ENCODE assay signal across 25 cellular contexts in the genomic region with DNA sequence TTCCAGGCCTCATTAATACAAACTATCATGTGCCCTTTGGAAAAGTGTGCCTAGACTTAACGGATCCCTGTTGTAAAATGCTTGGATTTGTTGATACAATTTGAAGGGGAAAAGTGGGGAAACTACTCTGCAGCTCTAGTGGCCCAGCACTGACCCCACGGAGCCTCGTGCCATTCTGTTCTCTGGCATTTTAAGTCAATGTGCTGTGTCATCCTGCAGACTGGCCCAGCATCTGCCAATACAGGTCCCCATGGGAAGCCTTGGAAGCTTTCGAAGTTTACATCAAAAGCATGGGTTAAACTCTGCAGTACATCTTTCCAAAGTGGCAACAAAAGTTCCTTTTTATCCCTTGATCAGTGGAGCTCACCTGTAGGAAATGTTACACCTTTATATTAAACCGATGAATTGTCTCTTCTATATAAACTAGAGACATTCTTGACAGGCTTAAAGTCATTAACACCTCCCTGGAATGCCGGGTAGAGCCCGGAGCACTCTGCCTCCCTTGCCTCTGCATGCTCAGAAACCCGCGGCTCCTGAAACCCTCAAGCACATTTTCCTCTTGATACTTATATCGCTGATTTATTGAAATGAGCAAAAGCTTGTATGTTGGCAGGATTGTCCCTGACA.
"Had no signal": no experiment of that assay in that cellular context is flagged by ENCODE, and none has a peak within 500 bp of the region (broad histone marks: within the 10 kb centered on the region; RNA-seq: fewer than 3 reads in every experiment).

No MANE protein-coding gene starts in this region.

- H3K4me3 ChIP-seq: esophagus squamous epithelium, heart right ventricle, right atrium auricular region, smooth muscle cell, suprapubic skin, tibial artery, upper lobe of right lung had no signal

- H3K9me3 ChIP-seq: esophagus squamous epithelium, heart right ventricle, right atrium auricular region, suprapubic skin, tibial artery, upper lobe of right lung had no signal

- H3K4me1 ChIP-seq: heart right ventricle, parathyroid adenoma, right atrium auricular region, tibial artery, upper lobe of right lung had no signal

- H3K27me3 Mint-ChIP-seq: activated CD4-positive, alpha-beta memory T cell treated with anti-CD3 and anti-CD28 coated beads for 36 hours; activated CD4-positive, alpha-beta T cell treated with anti-CD3 and anti-CD28 coated beads, Interleukin-2, amount 10 ng/mL, durations not matched to agents 24 days and 14 days; activated naive CD4-positive, alpha-beta T cell treated with anti-CD3 and anti-CD28 coated beads, Interleukin-2, amount 10 ng/mL, durations not matched to agents 7 days and 5 days; activated T-cell treated with anti-CD3 and anti-CD28 coated beads, Interleukin-2, amount 50 U/mL, for 24 hours had no signal

- ATAC-seq: heart right ventricle; left ventricle myocardium superior; naive thymus-derived CD4-positive, alpha-beta T cell; upper lobe of right lung had no signal

- DNase-seq: activated CD4-positive, alpha-beta memory T cell treated with anti-CD3 and anti-CD28 coated beads for 36 hours; activated CD4-positive, CD25-positive, alpha-beta regulatory T cell treated with anti-CD3 and anti-CD28 coated beads, Interleukin-2, amount 50 U/mL, for 72 hours; activated CD8-positive, alpha-beta memory T cell treated with anti-CD3 and anti-CD28 coated beads, Interleukin-2, amount 50 U/mL, for 48 hours; activated gamma-delta T cell; activated naive CD4-positive, alpha-beta T cell treated with anti-CD3 and anti-CD28 coated beads, Interleukin-2, amount 10 ng/mL, durations not matched to agents 7 days and 5 days; activated T-cell treated with anti-CD3 and anti-CD28 coated beads, Interleukin-2, amount 50 U/mL, for 24 hours; amniotic stem cell; brain microvascular endothelial cell; esophagus squamous epithelium; foreskin melanocyte; heart right ventricle; left ventricle myocardium superior; midbrain; naive thymus-derived CD4-positive, alpha-beta T cell; nucleus accumbens; stimulated activated CD4-positive, alpha-beta T cell treated with anti-CD3 and anti-CD28 coated beads, Interleukin-1b, Interleukin-23, amount 100 ng/mL, for 48 hours; stimulated activated naive CD4-positive, alpha-beta T cell; T-helper 1 cell; tibial artery; upper lobe of right lung had no signal

- H2AFZ ChIP-seq: parathyroid adenoma had no signal

- H3K4me1 Mint-ChIP-seq: activated CD4-positive, alpha-beta T cell treated with anti-CD3 and anti-CD28 coated beads, Interleukin-2, amount 10 ng/mL, durations not matched to agents 24 days and 14 days; activated naive CD4-positive, alpha-beta T cell treated with anti-CD3 and anti-CD28 coated beads, Interleukin-2, amount 10 ng/mL, durations not matched to agents 7 days and 5 days had no signal

- H3K27ac ChIP-seq: brain microvascular endothelial cell, esophagus squamous epithelium, heart right ventricle, parathyroid adenoma, right atrium auricular region, suprapubic skin, tibial artery, upper lobe of right lung had no signal

- H3K36me3 ChIP-seq: brain microvascular endothelial cell, esophagus squamous epithelium, heart right ventricle, right atrium auricular region, suprapubic skin, tibial artery, upper lobe of right lung had no signal

- H3K9me3 Mint-ChIP-seq: activated T-cell treated with anti-CD3 and anti-CD28 coated beads, Interleukin-2, amount 50 U/mL, for 24 hours had no signal

- H3K4me3 Mint-ChIP-seq: activated CD4-positive, alpha-beta memory T cell treated with anti-CD3 and anti-CD28 coated beads for 36 hours; activated CD4-positive, alpha-beta T cell treated with anti-CD3 and anti-CD28 coated beads, Interleukin-2, amount 10 ng/mL, durations not matched to agents 24 days and 14 days; activated naive CD4-positive, alpha-beta T cell treated with anti-CD3 and anti-CD28 coated beads, Interleukin-2, amount 10 ng/mL, durations not matched to agents 7 days and 5 days; activated T-cell treated with anti-CD3 and anti-CD28 coated beads, Interleukin-2, amount 50 U/mL, for 24 hours; naive thymus-derived CD4-positive, alpha-beta T cell had no signal

- H3K79me2 ChIP-seq: parathyroid adenoma had no signal

- H3K27ac Mint-ChIP-seq: activated CD4-positive, alpha-beta memory T cell treated with anti-CD3 and anti-CD28 coated beads for 36 hours; activated CD4-positive, alpha-beta T cell treated with anti-CD3 and anti-CD28 coated beads, Interleukin-2, amount 10 ng/mL, durations not matched to agents 24 days and 14 days; activated naive CD4-positive, alpha-beta T cell treated with anti-CD3 and anti-CD28 coated beads, Interleukin-2, amount 10 ng/mL, durations not matched to agents 7 days and 5 days; activated T-cell treated with anti-CD3 and anti-CD28 coated beads, Interleukin-2, amount 50 U/mL, for 24 hours; naive thymus-derived CD4-positive, alpha-beta T cell had no signal

- H3K36me3 Mint-ChIP-seq: activated CD4-positive, alpha-beta memory T cell treated with anti-CD3 and anti-CD28 coated beads for 36 hours; activated naive CD4-positive, alpha-beta T cell treated with anti-CD3 and anti-CD28 coated beads, Interleukin-2, amount 10 ng/mL, durations not matched to agents 7 days and 5 days; naive thymus-derived CD4-positive, alpha-beta T cell had no signal

- H3K4me2 ChIP-seq: smooth muscle cell had no signal

- H3K27me3 ChIP-seq: brain microvascular endothelial cell, esophagus squamous epithelium, right atrium auricular region, suprapubic skin, tibial artery, upper lobe of right lung had no signal
